9 cellular contexts compared by ENCODE assay signal in the genomic region with DNA sequence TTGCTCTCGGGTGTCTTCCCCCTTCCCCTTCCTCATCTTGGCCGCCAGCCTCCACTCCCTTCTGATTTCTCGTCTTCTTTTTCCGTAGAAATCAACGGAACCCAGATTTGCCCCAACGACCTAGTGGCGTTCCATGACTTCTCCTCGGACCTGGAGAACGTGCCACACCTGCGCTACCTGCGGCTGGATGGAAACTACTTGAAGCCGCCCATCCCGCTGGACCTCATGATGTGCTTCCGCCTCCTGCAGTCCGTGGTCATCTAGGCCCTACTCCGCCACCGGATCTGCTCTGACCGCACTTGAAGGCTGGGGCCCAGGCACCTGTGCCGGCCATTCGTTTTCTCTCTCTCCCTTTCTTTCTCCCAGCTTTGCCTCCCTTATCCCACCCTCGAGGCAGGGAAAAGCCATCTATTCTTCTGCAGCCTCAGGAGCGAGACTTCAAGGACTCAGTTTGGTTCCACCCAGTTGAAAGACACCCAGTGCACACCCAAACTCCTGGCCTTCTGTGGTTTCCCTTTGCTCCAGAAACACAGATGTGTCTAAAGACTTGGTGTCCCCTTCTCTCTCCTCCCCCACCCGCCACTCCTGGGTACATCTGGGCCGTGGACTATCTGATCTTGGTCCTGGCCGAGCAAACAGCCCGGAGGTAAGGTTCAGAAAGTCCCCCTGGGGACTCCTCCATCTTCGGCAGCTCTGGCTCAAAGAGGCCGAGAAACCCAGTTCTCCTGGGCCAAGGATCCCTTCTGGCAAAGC. TPM values are rescaled to one million over a fixed set of nuclear protein-coding genes. Genes with fewer than 3 reads are reported as not detected.
A peak's percentile ranks its signal among the peaks of the same experiment; 100 is the strongest.
DNase-seq lines count a peak whose midpoint lies in the region; ATAC-seq, FAIRE-seq and TF ChIP-seq lines count a peak whose summit lies in the region.
"Had no signal": no experiment of that assay in that cellular context is flagged by ENCODE, and none has a peak within 500 bp of the region (broad histone marks: within the 10 kb centered on the region; RNA-seq: fewer than 3 reads in every experiment).

No MANE protein-coding gene starts in this region.

- no peaks in the 10 kb centered on the region for H3K36me3 ChIP-seq in iPS DF 6.9 (ENCODE audit: control insufficient read depth, insufficient read depth, low read length)

- no peak for FAIRE-seq in RCC 7860 (lab: Jason Lieb, UNC)

- H3K9me3 ChIP-seq in iPS DF 6.9 (ENCODE audit: control insufficient read depth, insufficient read depth, low read length) = no peaks in the 10 kb centered on the region

- peak overlapping the region; percentile 43; the same call in 1 of the 2 replicates for H3K4me3 ChIP-seq in iPS DF 6.9 (ENCODE audit: low read length)

- H3K4me1 ChIP-seq in iPS DF 6.9 (ENCODE audit: control insufficient read depth, insufficient read depth, low read length) = peaks cover 2% of the 10 kb centered on the region; the same call in 1 of the 2 replicates

- peak overlapping the region; percentile 88 for H3K27ac Mint-ChIP-seq in HFFc6
- H3K27ac Mint-ChIP-seq in activated T-helper 2 cell treated with anti-CD3 and anti-CD28 coated beads, Interferon-gamma antibody, Interleukin-2, Interleukin-4, amounts not matched to agents 10 μg/mL and 5 μg/mL and 100 μg/mL, durations not matched to agents 14 hours and 24 hours and 36 hours = no peak overlapping the region
- H3K27ac Mint-ChIP-seq in stimulated activated effector memory CD8-positive, alpha-beta T cell treated with anti-CD3 and anti-CD28 coated beads, Interleukin-12 subunit alpha, Interleukin-12 subunit beta, amount 100 ng/mL, for 72 hours = peak overlapping the region; percentile 90

- peak; percentile 5 for ATAC-seq in stimulated activated effector memory CD8-positive, alpha-beta T cell treated with anti-CD3 and anti-CD28 coated beads, Interleukin-12 subunit alpha, Interleukin-12 subunit beta, amount 100 ng/mL, for 72 hours
- no peak for ATAC-seq in HG02588 (IDR thresholded peaks at IDR 0.05; ENCODE audit: unreplicated experiment)
- no peak for ATAC-seq in GM18909 (IDR thresholded peaks at IDR 0.05; ENCODE audit: poor library complexity, unreplicated experiment)

- WGBS in iPS DF 6.9 (ENCODE audit: insufficient coverage, insufficient read length) = no CpG with 5 or more reads among the region's 28 CpGs

- H3K27ac ChIP-seq in iPS DF 6.9 (ENCODE audit: low read length) = no peak overlapping the region

- H3K27me3 Mint-ChIP-seq in HFFc6 (ENCODE audit: insufficient read depth) = peaks cover 1% of the 10 kb centered on the region
- peaks cover 3% of the 10 kb centered on the region for H3K27me3 Mint-ChIP-seq in activated T-helper 2 cell treated with anti-CD3 and anti-CD28 coated beads, Interferon-gamma antibody, Interleukin-2, Interleukin-4, amounts not matched to agents 10 μg/mL and 5 μg/mL and 100 μg/mL, durations not matched to agents 14 hours and 24 hours and 36 hours (ENCODE audit: low read depth)

- H3K4me1 Mint-ChIP-seq in HFFc6 (ENCODE audit: low read depth) = peaks cover 12% of the 10 kb centered on the region
- H3K4me1 Mint-ChIP-seq in activated T-helper 2 cell treated with anti-CD3 and anti-CD28 coated beads, Interferon-gamma antibody, Interleukin-2, Interleukin-4, amounts not matched to agents 10 μg/mL and 5 μg/mL and 100 μg/mL, durations not matched to agents 14 hours and 24 hours and 36 hours (ENCODE audit: low read depth) = no peaks in the 10 kb centered on the region
- peaks cover 8% of the 10 kb centered on the region for H3K4me1 Mint-ChIP-seq in stimulated activated effector memory CD8-positive, alpha-beta T cell treated with anti-CD3 and anti-CD28 coated beads, Interleukin-12 subunit alpha, Interleukin-12 subunit beta, amount 100 ng/mL, for 72 hours

- TF ChIP-seq CTCF in HFFc6 (IDR thresholded peaks at IDR 0.05) = no peak

- no peaks in the 10 kb centered on the region for H3K36me3 Mint-ChIP-seq in HFFc6 (ENCODE audit: low read depth)
- H3K36me3 Mint-ChIP-seq in activated T-helper 2 cell treated with anti-CD3 and anti-CD28 coated beads, Interferon-gamma antibody, Interleukin-2, Interleukin-4, amounts not matched to agents 10 μg/mL and 5 μg/mL and 100 μg/mL, durations not matched to agents 14 hours and 24 hours and 36 hours (ENCODE audit: low read depth) = no peaks in the 10 kb centered on the region
- peaks cover 3% of the 10 kb centered on the region for H3K36me3 Mint-ChIP-seq in stimulated activated effector memory CD8-positive, alpha-beta T cell treated with anti-CD3 and anti-CD28 coated beads, Interleukin-12 subunit alpha, Interleukin-12 subunit beta, amount 100 ng/mL, for 72 hours

- no peaks in the 10 kb centered on the region for H3K27me3 ChIP-seq in iPS DF 6.9 (ENCODE audit: control insufficient read depth, insufficient read depth, low read length)

- H3K4me3 Mint-ChIP-seq in HFFc6 = peak overlapping the region; percentile 85
- H3K4me3 Mint-ChIP-seq in activated T-helper 2 cell treated with anti-CD3 and anti-CD28 coated beads, Interferon-gamma antibody, Interleukin-2, Interleukin-4, amounts not matched to agents 10 μg/mL and 5 μg/mL and 100 μg/mL, durations not matched to agents 14 hours and 24 hours and 36 hours (ENCODE audit: low read depth) = peak overlapping the region; percentile 73
- H3K4me3 Mint-ChIP-seq in stimulated activated effector memory CD8-positive, alpha-beta T cell treated with anti-CD3 and anti-CD28 coated beads, Interleukin-12 subunit alpha, Interleukin-12 subunit beta, amount 100 ng/mL, for 72 hours = peak overlapping the region; percentile 72

- no peaks in the 10 kb centered on the region for H3K9me3 Mint-ChIP-seq in HFFc6
- H3K9me3 Mint-ChIP-seq in activated T-helper 2 cell treated with anti-CD3 and anti-CD28 coated beads, Interferon-gamma antibody, Interleukin-2, Interleukin-4, amounts not matched to agents 10 μg/mL and 5 μg/mL and 100 μg/mL, durations not matched to agents 14 hours and 24 hours and 36 hours = no peaks in the 10 kb centered on the region
- H3K9me3 Mint-ChIP-seq in stimulated activated effector memory CD8-positive, alpha-beta T cell treated with anti-CD3 and anti-CD28 coated beads, Interleukin-12 subunit alpha, Interleukin-12 subunit beta, amount 100 ng/mL, for 72 hours = no peaks in the 10 kb centered on the region

- intact Hi-C loops in activated T-helper 2 cell treated with anti-CD3 and anti-CD28 coated beads, Interferon-gamma antibody, Interleukin-2, Interleukin-4, amounts not matched to agents 10 μg/mL and 5 μg/mL and 100 μg/mL, durations not matched to agents 14 hours and 24 hours and 36 hours (cut with micrococcal nuclease) = loop anchor here (1.0 kb wide), 2 partner anchors 146 to 219 kb away; no protein-coding TSS in a partner anchor

- DNase-seq in HFFc6 (no peak), iPS DF 6.9 (ENCODE audit: low read depth, low spot score) (no peak), cerebellar cortex (ENCODE audit: low spot score) (no peak), RCC 7860 (ENCODE audit: low spot score) (no peak)
- DNase-seq in activated T-helper 2 cell treated with anti-CD3 and anti-CD28 coated beads, Interferon-gamma antibody, Interleukin-2, Interleukin-4, amounts not matched to agents 10 μg/mL and 5 μg/mL and 100 μg/mL, durations not matched to agents 14 hours and 24 hours and 36 hours (ENCODE audit: low spot score) = no peak
- DNase-seq in stimulated activated effector memory CD8-positive, alpha-beta T cell treated with anti-CD3 and anti-CD28 coated beads, Interleukin-12 subunit alpha, Interleukin-12 subunit beta, amount 100 ng/mL, for 72 hours (ENCODE audit: low spot score in 2 of 2) = no peak

RNA-seq across cellular contexts. Expression of gene OPTC, which starts 7.2 kb away (rescaled TPM):
- total RNA-seq in HFFc6 (2021; fragmentation: NEBNext Ultra II Directional; extraction: Animal tissue kit (Norgen Biotek cat#: 25700)) = not detected
- total RNA-seq in activated T-helper 2 cell treated with anti-CD3 and anti-CD28 coated beads, Interferon-gamma antibody, Interleukin-2, Interleukin-4, amounts not matched to agents 10 μg/mL and 5 μg/mL and 100 μg/mL, durations not matched to agents 14 hours and 24 hours and 36 hours = not detected in 2 replicates
- total RNA-seq: T-helper 1 cell treated with Interleukin-12 subunit alpha and Interleukin-12 subunit beta and Interleukin-4 antibody, amounts not matched to agents 30 ng/mL and 1 ng/mL, for 36 hours had no signal

RNA-seq across cellular contexts. Expression of gene PRELP, which starts 11.2 kb away (rescaled TPM):
- total RNA-seq in HFFc6 (2021; fragmentation: NEBNext Ultra II Directional; extraction: Animal tissue kit (Norgen Biotek cat#: 25700)) = under 1 TPM; 0.59 to 0.81 (median 0.70) TPM
- not detected in 2 replicates for total RNA-seq in activated T-helper 2 cell treated with anti-CD3 and anti-CD28 coated beads, Interferon-gamma antibody, Interleukin-2, Interleukin-4, amounts not matched to agents 10 μg/mL and 5 μg/mL and 100 μg/mL, durations not matched to agents 14 hours and 24 hours and 36 hours
- total RNA-seq: T-helper 1 cell treated with Interleukin-12 subunit alpha and Interleukin-12 subunit beta and Interleukin-4 antibody, amounts not matched to agents 30 ng/mL and 1 ng/mL, for 36 hours had no signal
